In genomic region chr10:71461457-71461856, GRCh38 we compare ENCODE assay signal across 27 cellular contexts.
"Had no signal": no experiment of that assay in that cellular context is flagged by ENCODE, and none has a peak within 500 bp of the region (broad histone marks: within the 10 kb centered on the region; RNA-seq: fewer than 3 reads in every experiment).

No MANE protein-coding gene starts in this region.

- H3K36me3 ChIP-seq: stomach, suprapubic skin, thoracic aorta, thyroid gland, tibial artery, tibial nerve, transverse colon, upper lobe of left lung, upper lobe of right lung, uterus, vagina had no signal

- H3K4me3 ChIP-seq: stomach, suprapubic skin, testis, thoracic aorta, thyroid gland, tibial artery, tibial nerve, transverse colon, upper lobe of left lung, upper lobe of right lung, uterus, vagina had no signal

- H3K4me1 ChIP-seq: stomach, suprapubic skin, testis, thyroid gland, tibial artery, tibial nerve, transverse colon, upper lobe of left lung, upper lobe of right lung, uterus, vagina had no signal

- H3K9me3 ChIP-seq: stomach, suprapubic skin, testis, thoracic aorta, thyroid gland, tibial artery, tibial nerve, transverse colon, upper lobe of left lung, upper lobe of right lung, uterus, vagina had no signal

- H3K4me3 Mint-ChIP-seq: stimulated activated effector memory CD8-positive, alpha-beta T cell treated with anti-CD3 and anti-CD28 coated beads, Interleukin-12 subunit alpha, Interleukin-12 subunit beta, amount 100 ng/mL, for 72 hours; stimulated activated memory B cell treated with anti-CD40 and anti-IgM and Interleukin-4, amounts not matched to agents 10 μg/mL and 1 μg/mL and 100 μg/mL, for 72 hours; stimulated activated naive B cell treated with anti-CD40 and anti-IgM and Interleukin-4, amounts not matched to agents 10 μg/mL and 1 μg/mL and 100 μg/mL, for 72 hours; stimulated activated naive CD8-positive, alpha-beta T cell treated with anti-CD3 and anti-CD28 coated beads, Interleukin-15, amount 100 ng/mL, for 72 hours; stimulated activated naive CD8-positive, alpha-beta T cell treated with anti-CD3 and anti-CD28 coated beads, Interleukin-15, Interleukin-2, amounts not matched to agents 100 ng/mL and 50 ng/mL, for 24 hours; type B pancreatic cell had no signal

- H3K36me3 Mint-ChIP-seq: stimulated activated effector memory CD8-positive, alpha-beta T cell treated with anti-CD3 and anti-CD28 coated beads, Interleukin-12 subunit alpha, Interleukin-12 subunit beta, amount 100 ng/mL, for 72 hours; stimulated activated memory B cell treated with anti-CD40 and anti-IgM and Interleukin-4, amounts not matched to agents 10 μg/mL and 1 μg/mL and 100 μg/mL, for 72 hours; stimulated activated naive B cell treated with anti-CD40 and anti-IgM and Interleukin-4, amounts not matched to agents 10 μg/mL and 1 μg/mL and 100 μg/mL, for 72 hours; type B pancreatic cell had no signal

- H3K4me1 Mint-ChIP-seq: stimulated activated effector memory CD8-positive, alpha-beta T cell treated with anti-CD3 and anti-CD28 coated beads, Interleukin-12 subunit alpha, Interleukin-12 subunit beta, amount 100 ng/mL, for 72 hours; stimulated activated memory B cell treated with anti-CD40 and anti-IgM and Interleukin-4, amounts not matched to agents 10 μg/mL and 1 μg/mL and 100 μg/mL, for 72 hours; stimulated activated naive B cell treated with anti-CD40 and anti-IgM and Interleukin-4, amounts not matched to agents 10 μg/mL and 1 μg/mL and 100 μg/mL, for 72 hours; stimulated activated naive CD8-positive, alpha-beta T cell treated with anti-CD3 and anti-CD28 coated beads, Interleukin-15, amount 100 ng/mL, for 72 hours had no signal

- H3K27ac ChIP-seq: stomach, suprapubic skin, testis, thoracic aorta, thyroid gland, tibial artery, tibial nerve, transverse colon, upper lobe of left lung, upper lobe of right lung, uterus, vagina had no signal

- H3K27me3 Mint-ChIP-seq: stimulated activated naive CD8-positive, alpha-beta T cell treated with anti-CD3 and anti-CD28 coated beads, Interleukin-15, amount 100 ng/mL, for 72 hours; stimulated activated naive CD8-positive, alpha-beta T cell treated with anti-CD3 and anti-CD28 coated beads, Interleukin-15, Interleukin-2, amounts not matched to agents 100 ng/mL and 50 ng/mL, for 24 hours had no signal

- H3K27me3 ChIP-seq: testis, thyroid gland, tibial nerve, transverse colon, upper lobe of left lung, upper lobe of right lung, uterus, vagina had no signal

- H3K27ac Mint-ChIP-seq: stimulated activated effector memory CD8-positive, alpha-beta T cell treated with anti-CD3 and anti-CD28 coated beads, Interleukin-12 subunit alpha, Interleukin-12 subunit beta, amount 100 ng/mL, for 72 hours; stimulated activated memory B cell treated with anti-CD40 and anti-IgM and Interleukin-4, amounts not matched to agents 10 μg/mL and 1 μg/mL and 100 μg/mL, for 72 hours; stimulated activated naive B cell treated with anti-CD40 and anti-IgM and Interleukin-4, amounts not matched to agents 10 μg/mL and 1 μg/mL and 100 μg/mL, for 72 hours; stimulated activated naive CD8-positive, alpha-beta T cell treated with anti-CD3 and anti-CD28 coated beads, Interleukin-15, amount 100 ng/mL, for 72 hours; stimulated activated naive CD8-positive, alpha-beta T cell treated with anti-CD3 and anti-CD28 coated beads, Interleukin-15, Interleukin-2, amounts not matched to agents 100 ng/mL and 50 ng/mL, for 24 hours; type B pancreatic cell had no signal

- DNase-seq: stimulated activated CD4-positive, alpha-beta T cell treated with anti-CD3 and anti-CD28 coated beads, Interleukin-2, amount 100 ng/mL, for 48 hours; stimulated activated CD4-positive, alpha-beta T cell treated with anti-CD3 and anti-CD28 coated beads, Interleukin-4, amount 100 ng/mL, for 1 hour; stimulated activated CD4-positive, alpha-beta T cell treated with anti-CD3 and anti-CD28 coated beads, Interleukin-4, amount 100 ng/mL, for 24 hours; stimulated activated CD4-positive, alpha-beta T cell treated with anti-CD3 and anti-CD28 coated beads, Interleukin-4, amount 100 ng/mL, for 4 hours; stimulated activated CD8-positive, alpha-beta memory T cell treated with anti-CD3 and anti-CD28 coated beads, Interleukin-4, amount 100 ng/mL, for 48 hours; stimulated activated naive B cell treated with anti-CD40 and anti-IgM and Interleukin-4, amounts not matched to agents 10 μg/mL and 1 μg/mL and 100 μg/mL, for 72 hours; stimulated activated naive CD4-positive, alpha-beta T cell; stimulated activated naive CD4-positive, alpha-beta T cell treated with Interleukin-2 at 50 U/mL for 16 hours; stimulated activated naive CD8-positive, alpha-beta T cell treated with anti-CD3 and anti-CD28 coated beads, Interleukin-15, amount 100 ng/mL, for 72 hours; stimulated activated naive CD8-positive, alpha-beta T cell treated with anti-CD3 and anti-CD28 coated beads, Interleukin-15, Interleukin-2, amounts not matched to agents 100 U/mL and 50 U/mL, for 24 hours; stomach; testis; thyroid gland; tibial artery; transverse colon; trophoblast cell; upper lobe of right lung; uterus had no signal

- H3K9me3 Mint-ChIP-seq: stimulated activated effector memory CD8-positive, alpha-beta T cell treated with anti-CD3 and anti-CD28 coated beads, Interleukin-12 subunit alpha, Interleukin-12 subunit beta, amount 100 ng/mL, for 72 hours; stimulated activated memory B cell treated with anti-CD40 and anti-IgM and Interleukin-4, amounts not matched to agents 10 μg/mL and 1 μg/mL and 100 μg/mL, for 72 hours; stimulated activated naive B cell treated with anti-CD40 and anti-IgM and Interleukin-4, amounts not matched to agents 10 μg/mL and 1 μg/mL and 100 μg/mL, for 72 hours; stimulated activated naive CD8-positive, alpha-beta T cell treated with anti-CD3 and anti-CD28 coated beads, Interleukin-15, amount 100 ng/mL, for 72 hours; stimulated activated naive CD8-positive, alpha-beta T cell treated with anti-CD3 and anti-CD28 coated beads, Interleukin-15, Interleukin-2, amounts not matched to agents 100 ng/mL and 50 ng/mL, for 24 hours; type B pancreatic cell had no signal

- ATAC-seq: stimulated activated effector memory CD8-positive, alpha-beta T cell treated with anti-CD3 and anti-CD28 coated beads, Interleukin-12 subunit alpha, Interleukin-12 subunit beta, amount 100 ng/mL, for 72 hours; stimulated activated memory B cell treated with anti-CD40 and anti-IgM and Interleukin-4, amounts not matched to agents 10 μg/mL and 1 μg/mL and 100 μg/mL, for 72 hours; stimulated activated naive B cell treated with anti-CD40 and anti-IgM and Interleukin-4, amounts not matched to agents 10 μg/mL and 1 μg/mL and 100 μg/mL, for 72 hours; stimulated activated naive CD8-positive, alpha-beta T cell treated with anti-CD3 and anti-CD28 coated beads, Interleukin-15, amount 100 ng/mL, for 72 hours; stimulated activated naive CD8-positive, alpha-beta T cell treated with anti-CD3 and anti-CD28 coated beads, Interleukin-15, Interleukin-2, amounts not matched to agents 100 U/mL and 50 U/mL, for 24 hours; upper lobe of right lung had no signal
